8 cellular contexts compared by ENCODE assay signal in genomic region chr6:42047220-42047590, GRCh38. TPM values are rescaled to one million over a fixed set of nuclear protein-coding genes. Genes with fewer than 3 reads are reported as not detected.
DNase-seq lines count a peak whose midpoint lies in the region; ATAC-seq, FAIRE-seq and TF ChIP-seq lines count a peak whose summit lies in the region.

No MANE protein-coding gene starts in this region.

- H3K9me2 ChIP-seq in PC-3 (replicated peaks; ENCODE audit: low read length) = no peaks in the 10 kb centered on the region

- no peaks in the 10 kb centered on the region for H3K27me3 ChIP-seq in PC-3 (ENCODE audit: low read length)

- no peak for DNase-seq in A549 (ENCODE audit: low read depth in 1 of 2, low spot score in 1 of 2)
- DNase-seq in PC-3 = no peak
- no peak for DNase-seq in coronary artery (ENCODE audit: low spot score)
- no peak for DNase-seq in osteocyte (ENCODE audit: extremely low spot score, unreplicated experiment)
- no peak for DNase-seq in GM13976 (ENCODE audit: low spot score)
- no peak for DNase-seq in SW480 (ENCODE audit: low spot score)

- H3K27ac ChIP-seq in A549 = peak overlapping the region; percentile 88 to 96; a peak in 4 of 6 replicates
- no peak overlapping the region for H3K27ac ChIP-seq in PC-3 (ENCODE audit: low read length)
- peak overlapping the region; percentile 89 to 96 for H3K27ac ChIP-seq in coronary artery

- peak overlapping the region; percentile 99 for H3K27ac Mint-ChIP-seq in osteocyte (ENCODE audit: unreplicated experiment)

- H3K4me1 ChIP-seq in A549 (peaks cover 62% of the 10 kb centered on the region), PC-3 (ENCODE audit: insufficient read depth, low read length) (peaks cover 30% of the 10 kb centered on the region)

- peak overlapping the region; percentile 87 for H3K4me3 Mint-ChIP-seq in osteocyte (ENCODE audit: unreplicated experiment)

- H3K79me2 ChIP-seq in PC-3 (ENCODE audit: low read length) = peaks cover 10% of the 10 kb centered on the region; the same call in 1 of the 2 replicates

- no peaks in the 10 kb centered on the region for H3K9me3 ChIP-seq in A549
- H3K9me3 ChIP-seq in PC-3 (ENCODE audit: low read length) = no peaks in the 10 kb centered on the region

- no peaks in the 10 kb centered on the region for H3K9me3 Mint-ChIP-seq in osteocyte (ENCODE audit: unreplicated experiment)

- no peaks in the 10 kb centered on the region for H3F3A ChIP-seq in PC-3 (ENCODE audit: low read length, unreplicated experiment)

- H3K4me3 ChIP-seq in A549 (0 out of 3 replicates have a peak overlapping the region, but pooled peaks have one; percentile 74), PC-3 (ENCODE audit: low read length) (no peak overlapping the region), coronary artery (peak overlapping the region; percentile 94)

- CTCF ChIA-PET in A549 (lab: Yijun Ruan, JAX) = interaction anchor here (0.6 to 11.6 kb wide), 5 partner anchors 79 to 262 kb away, joined by 3 to 191 read pairs (median 24); partner anchors contain the start of genes CCND3, PRICKLE4 and TOMM6
- CTCF ChIA-PET in PC-3 (lab: Charles Lee) = no interaction called here

- no TSS peak for BruUV-seq in PC-3 (replicated peaks; lab: Mats Ljungman, UMichigan)

- no peak for TF ChIP-seq RAD21 in A549 (conservative IDR thresholded peaks at IDR 0.05 in 1 of 2, IDR thresholded peaks at IDR 0.05 in 1 of 2)

- no peak overlapping the region for H2AFZ ChIP-seq in PC-3 (ENCODE audit: low read length)

- no peaks in the 10 kb centered on the region for H4K20me1 ChIP-seq in PC-3 (ENCODE audit: low read length)

- no peak for FAIRE-seq in A549 (lab: Jason Lieb, UNC)

- WGBS in A549 (ENCODE audit: missing lambda C conversion rate) = 83% methylated on average over 4 of the region's 4 CpGs

- intact Hi-C loops in PC-3 (cut with micrococcal nuclease) = loop anchor here (5.0 kb wide), 1 partner anchor 125 kb away; the partner anchor contains the start of genes BYSL and MED20

- TF ChIP-seq EP300 in A549 (IDR thresholded peaks at IDR 0.05) = no peak

- in situ Hi-C loops in GM13976 (cut with MboI; ENCODE audit: low sequenced_read_pairs, unreplicated experiment) = no loop called here

- no peaks in the 10 kb centered on the region for H3K36me3 Mint-ChIP-seq in osteocyte (ENCODE audit: unreplicated experiment)

- no peak for TF ChIP-seq POLR2A in A549 (IDR thresholded peaks at IDR 0.05; ENCODE audit: low read length)

- no peaks in the 10 kb centered on the region for H3K36me3 ChIP-seq in PC-3 (ENCODE audit: low read depth, low read length)

- no peak overlapping the region for H3K9ac ChIP-seq in PC-3 (ENCODE audit: low read length)

- POLR2A ChIA-PET in A549 (lab: Yijun Ruan, JAX) = interaction anchor here (0.6 kb wide), 1 partner anchor 324 kb away, joined by 5 read pairs; no protein-coding TSS in a partner anchor
- POLR2A ChIA-PET in PC-3 (lab: Charles Lee; ENCODE audit: unreplicated experiment) = no interaction called here

- peaks cover 61% of the 10 kb centered on the region for H3K4me1 Mint-ChIP-seq in osteocyte (ENCODE audit: unreplicated experiment)

- H3K4me2 ChIP-seq in A549 (peak overlapping the region; percentile 81), PC-3 (ENCODE audit: low read length) (0 out of 2 replicates have a peak overlapping the region, but pooled peaks have one; percentile 98)

- no peaks in the 10 kb centered on the region for H3K27me3 Mint-ChIP-seq in osteocyte (ENCODE audit: unreplicated experiment)

- no peak for TF ChIP-seq CTCF in A549 (IDR thresholded peaks at IDR 0.05)
- no peak for TF ChIP-seq CTCF in PC-3 (conservative IDR thresholded peaks at IDR 0.05; ENCODE audit: low read depth, low read length)
- no peak for TF ChIP-seq CTCF in coronary artery (IDR thresholded peaks at IDR 0.05)
- TF ChIP-seq CTCF in osteocyte (IDR thresholded peaks at IDR 0.05) = no peak
- no peak for TF ChIP-seq CTCF in GM13976 (IDR thresholded peaks at IDR 0.05; ENCODE audit: borderline replicate concordance, control extremely low read depth, extremely low read depth, insufficient read depth, missing control alignments)

- ATAC-seq in A549 (no peak), PC-3 (no peak), GM18520 (IDR thresholded peaks at IDR 0.05; ENCODE audit: unreplicated experiment) (no peak), GM21529 (IDR thresholded peaks at IDR 0.05; ENCODE audit: unreplicated experiment) (no peak)

TF ChIP-seq in A549, 52 proteins besides CTCF, POLR2A, EP300 and RAD21:
- TF ChIP-seq EHF (CRISPR knock-in tag; IDR thresholded peaks at IDR 0.05) (no peak), MAFK (IDR thresholded peaks at IDR 0.05; ENCODE audit: partially characterized antibody) (peak; percentile 69)

RNA-seq across cellular contexts. Expression of gene TAF8, which starts 3.1 kb away (rescaled TPM):
- polyA plus RNA-seq in A549 (2011; rRNA removed) (18.7 and 20.5 TPM in 2 replicates), A549 (2017; fragmentation: RNase III; extraction: RNeasy Plus Mini Kit Qiagen cat#74134 plus additional on column Dnase treatment) (13.3 to 14.0 TPM (median 13.4 TPM) in 3 replicates)
- polyA plus RNA-seq in A549 (2012; cell fraction: cytosol; rRNA removed) = 31.2 and 38.1 TPM in 2 replicates
- polyA plus RNA-seq in A549 (2012; cell fraction: nucleus; rRNA removed) = 18.5 and 20.4 TPM in 2 replicates
- polyA minus RNA-seq in A549 (2011; rRNA and poly(A)+ RNA removed) = 40.0 and 64.7 TPM in 2 replicates
- total RNA-seq in PC-3 (2014; rRNA removed) (18.3 and 20.7 TPM in 2 replicates), osteocyte (27.6 and 29.2 TPM in 2 replicates)
